Comparison of ENCODE assay signal across 8 cellular contexts in genomic region chr9:36924071-36924470, GRCh38.
DNase-seq lines count a peak whose midpoint lies in the region; ATAC-seq and TF ChIP-seq lines count a peak whose summit lies in the region.

No MANE protein-coding gene starts in this region.

- no peaks in the 10 kb centered on the region for H3K36me3 Mint-ChIP-seq in Caco-2 (ENCODE audit: insufficient read depth, unreplicated experiment)

- no peak for TF ChIP-seq POLR2A in esophagus muscularis mucosa (IDR thresholded peaks at IDR 0.05; ENCODE audit: low read depth)

- DNase-seq in Caco-2: peak in 1 of 2 experiments; percentile 36
- peak; percentile 92 for DNase-seq in RKO (ENCODE audit: low spot score)
- peak in 24 of 42 donors; percentile 7 to 83 (median 38) for DNase-seq in head of caudate nucleus
- DNase-seq in HAP-1 (ENCODE audit: low spot score in 2 of 2): no peak
- no peak for DNase-seq in effector CD4-positive, alpha-beta T cell
- DNase-seq in esophagus muscularis mucosa (ENCODE audit: extremely low spot score): no peak

- H3K4me1 Mint-ChIP-seq in Caco-2 (ENCODE audit: low read depth, unreplicated experiment): peaks cover 15% of the 10 kb centered on the region

- H3K9me3 Mint-ChIP-seq in Caco-2 (ENCODE audit: unreplicated experiment): no peaks in the 10 kb centered on the region

- H3K9me3 ChIP-seq in Caco-2 (no peaks in the 10 kb centered on the region), HAP-1 (no peaks in the 10 kb centered on the region), esophagus muscularis mucosa (peaks cover 0 to 2% (median 0%) of the 10 kb centered on the region in 4 donors)

- intact Hi-C loops in Caco-2 (cut with micrococcal nuclease; ENCODE audit: unreplicated experiment) (no loop called here), head of caudate nucleus (cut with DNase I) (no loop called here), esophagus muscularis mucosa (cut with DNase I) (loop anchor here (10.0 kb wide), 1 partner anchor 71 kb away; no protein-coding TSS in a partner anchor)

- no peak overlapping the region for H3K4me3 Mint-ChIP-seq in Caco-2 (ENCODE audit: unreplicated experiment)

- H3K4me3 ChIP-seq in Caco-2 (ENCODE audit: low read depth, low read length): no peak overlapping the region
- H3K4me3 ChIP-seq in HAP-1: no peak overlapping the region
- H3K4me3 ChIP-seq in esophagus muscularis mucosa: no peak overlapping the region

- peak overlapping the region; percentile 33 for H3K27ac Mint-ChIP-seq in Caco-2 (ENCODE audit: unreplicated experiment)

- H3K27me3 ChIP-seq in Caco-2 (replicated peaks; ENCODE audit: control insufficient read depth, insufficient read depth, low read length) (no peaks in the 10 kb centered on the region), HAP-1 (ENCODE audit: low read depth) (no peaks in the 10 kb centered on the region), esophagus muscularis mucosa (peaks cover 0 to 23% (median 0%) of the 10 kb centered on the region in 4 donors)

- POLR2A ChIA-PET in Caco-2 (lab: Charles Lee): no interaction called here

- TF ChIP-seq EP300 in esophagus muscularis mucosa (IDR thresholded peaks at IDR 0.05): no peak

- TF ChIP-seq CTCF in Caco-2 (IDR thresholded peaks at IDR 0.05; ENCODE audit: insufficient read depth in 1 of 2, low read depth in 1 of 2, low read length in 1 of 2, severe bottlenecking in 1 of 2, unreplicated experiment in 1 of 2) (no peak), esophagus muscularis mucosa (IDR thresholded peaks at IDR 0.05) (no peak)

- H3K27ac ChIP-seq in esophagus muscularis mucosa (replicated peaks in 1 of 4): no peak overlapping the region

- 79% methylated on average over 4 of the region's 4 CpGs for WGBS in esophagus muscularis mucosa

- peak; percentile 53 for ATAC-seq in GM21619 (IDR thresholded peaks at IDR 0.05; ENCODE audit: unreplicated experiment)
- no peak for ATAC-seq in HG02571 (IDR thresholded peaks at IDR 0.05; ENCODE audit: unreplicated experiment)

- BruUV-seq in Caco-2 (replicated peaks; lab: Mats Ljungman, UMichigan): no TSS peak

- peaks cover 9% of the 10 kb centered on the region; the same call in 1 of the 2 replicates for H3K4me1 ChIP-seq in Caco-2
- H3K4me1 ChIP-seq in HAP-1: no peaks in the 10 kb centered on the region
- H3K4me1 ChIP-seq in esophagus muscularis mucosa: no peaks in the 10 kb centered on the region

- H3K36me3 ChIP-seq in Caco-2 (ENCODE audit: control insufficient read depth, insufficient read depth, low read length) (no peaks in the 10 kb centered on the region), HAP-1 (replicated peaks) (no peaks in the 10 kb centered on the region), esophagus muscularis mucosa (no peaks in the 10 kb centered on the region)

- CTCF ChIA-PET in Caco-2 (lab: Charles Lee): no interaction called here

- H3K27me3 Mint-ChIP-seq in Caco-2 (ENCODE audit: insufficient read depth, unreplicated experiment): no peaks in the 10 kb centered on the region

- in situ Hi-C loops in HAP-1 (cut with MboI; ENCODE audit: low sequenced_read_pairs): no loop called here

Comparison
In these comparisons a context has a peak if more than half of its experiments do, and no peak if none do; other contexts are left out.
1. DNase-seq: peak in RKO (single experiment) and head of caudate nucleus (24 of 42); none in HAP-1 (0 of 2), effector CD4-positive, alpha-beta T cell (single experiment) and esophagus muscularis mucosa (single experiment).